9 cellular contexts compared by ENCODE assay signal in the genomic region with DNA sequence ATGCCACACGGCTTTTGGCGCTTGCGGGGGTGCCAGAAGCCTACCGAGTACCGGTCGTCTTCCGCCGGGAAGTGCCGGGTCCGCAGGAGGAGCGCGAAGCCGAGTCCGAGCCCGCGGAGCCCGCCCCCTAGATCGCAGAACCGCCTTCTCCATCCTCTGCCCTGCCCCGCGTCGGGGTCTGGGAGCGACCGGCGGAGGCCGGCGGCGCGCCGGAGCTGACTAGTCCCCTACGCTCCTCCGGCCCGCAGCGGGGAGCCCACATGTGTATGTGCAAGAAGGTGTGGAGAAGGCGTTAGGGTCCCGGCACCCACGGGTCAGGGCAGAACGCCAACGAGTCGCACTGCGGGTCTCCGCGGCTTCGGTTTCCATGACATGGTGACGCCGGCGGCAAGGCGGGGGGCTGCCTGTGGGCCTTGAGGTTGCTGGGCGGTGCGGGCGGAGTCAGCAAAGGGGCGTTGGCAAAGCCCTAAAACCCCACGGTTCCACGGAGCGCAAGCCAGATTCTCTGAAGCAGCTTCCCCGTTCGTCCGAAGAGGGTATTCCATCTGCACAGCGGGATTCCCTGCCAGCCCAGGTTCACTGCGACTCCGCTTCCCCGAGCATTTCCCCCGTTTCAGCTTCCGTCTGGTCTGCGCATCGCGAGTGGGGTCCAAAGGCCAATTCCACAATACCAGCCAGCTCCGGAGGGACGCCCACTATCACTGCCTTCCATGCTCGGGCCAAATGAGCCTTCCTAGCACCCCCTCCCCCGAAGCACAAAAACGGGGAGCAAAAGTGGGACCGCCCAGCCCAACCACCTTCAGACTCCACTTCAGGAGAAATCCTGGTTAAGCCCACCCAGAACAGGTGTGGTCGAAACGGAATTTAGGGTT. TPM values are rescaled to one million over a fixed set of nuclear protein-coding genes. Genes with fewer than 3 reads are reported as not detected.
DNase-seq lines count a peak whose midpoint lies in the region; ATAC-seq and TF ChIP-seq lines count a peak whose summit lies in the region.
"Had no signal": no experiment of that assay in that cellular context is flagged by ENCODE, and none has a peak within 500 bp of the region (broad histone marks: within the 10 kb centered on the region; RNA-seq: fewer than 3 reads in every experiment).

No MANE protein-coding gene starts in this region.

- in situ Hi-C loops in GM13976 (cut with MboI; ENCODE audit: low sequenced_read_pairs, unreplicated experiment), result no loop called here

- H3K4me3 Mint-ChIP-seq in activated T-cell treated with anti-CD3 and anti-CD28 coated beads, Interleukin-2, amount 50 U/mL, for 72 hours, result peak overlapping the region; percentile 78 to 93

- no peaks in the 10 kb centered on the region for H3K36me3 ChIP-seq in A673 (ENCODE audit: insufficient read depth, low read length, poor library complexity, severe bottlenecking)

- ATAC-seq in activated T-cell treated with anti-CD3 and anti-CD28 coated beads, Interleukin-2, amount 50 U/mL, for 72 hours (replicated peaks in 1 of 2), result no peak
- ATAC-seq in left colon, result peak; percentile 21

- POLR2A ChIA-PET in A673 (lab: Charles Lee; ENCODE audit: low non-redundant PET), result no interaction called here

- H3K27ac ChIP-seq in A673 (ENCODE audit: low read depth, low read length, poor library complexity, severe bottlenecking), result no peak overlapping the region

- DNase-seq in A673 (ENCODE audit: low spot score) (no peak), GM13976 (ENCODE audit: low spot score) (peak; percentile 57), left colon (no peak), SHP77 (lab: John Stamatoyannopoulos, UW) (no peak), GM19238 (ENCODE audit: insufficient read length, low spot score) (no peak), NAMALWA (ENCODE audit: low spot score) (no peak), pons (ENCODE audit: low spot score) (no peak)
- DNase-seq in activated T-cell treated with anti-CD3 and anti-CD28 coated beads, Interleukin-2, amount 50 U/mL, for 72 hours, result no peak

- no peaks in the 10 kb centered on the region for H3K9me3 ChIP-seq in A673 (ENCODE audit: low read depth, low read length, poor library complexity, severe bottlenecking)

- peaks cover 67% of the 10 kb centered on the region for H3K4me1 Mint-ChIP-seq in activated T-cell treated with anti-CD3 and anti-CD28 coated beads, Interleukin-2, amount 50 U/mL, for 72 hours (ENCODE audit: low read depth)

- H3K27me3 ChIP-seq in A673 (replicated peaks; ENCODE audit: insufficient read depth, low read depth, low read length, poor library complexity), result peaks cover 97% of the 10 kb centered on the region

- peaks cover 16% of the 10 kb centered on the region for H3K4me1 ChIP-seq in A673 (ENCODE audit: insufficient read depth, low read length, poor library complexity, severe bottlenecking)

- peaks cover 90% of the 10 kb centered on the region for H3K27me3 Mint-ChIP-seq in activated T-cell treated with anti-CD3 and anti-CD28 coated beads, Interleukin-2, amount 50 U/mL, for 72 hours (ENCODE audit: low read depth)

- H3K4me3 ChIP-seq in A673 (ENCODE audit: low read depth, low read length, poor library complexity, severe bottlenecking), result peak overlapping the region; percentile 23

- H3K27ac Mint-ChIP-seq in activated T-cell treated with anti-CD3 and anti-CD28 coated beads, Interleukin-2, amount 50 U/mL, for 72 hours, result peak overlapping the region; percentile 17

- H3K9me3 Mint-ChIP-seq in activated T-cell treated with anti-CD3 and anti-CD28 coated beads, Interleukin-2, amount 50 U/mL, for 72 hours, result no peaks in the 10 kb centered on the region

- BruUV-seq in A673 (replicated peaks; lab: Mats Ljungman, UMichigan), result no TSS peak

- H3K36me3 Mint-ChIP-seq in activated T-cell treated with anti-CD3 and anti-CD28 coated beads, Interleukin-2, amount 50 U/mL, for 72 hours (ENCODE audit: insufficient read depth in 2 of 2), result peaks cover 0 to 2% of the 10 kb centered on the region in 2 donors

- TF ChIP-seq CTCF in A673 (conservative IDR thresholded peaks at IDR 0.05; ENCODE audit: low read depth, low read length) (no peak), GM13976 (IDR thresholded peaks at IDR 0.05; ENCODE audit: borderline replicate concordance, control extremely low read depth, extremely low read depth, insufficient read depth, missing control alignments) (no peak)

- CTCF ChIA-PET in A673 (lab: Charles Lee), result no interaction called here

- intact Hi-C loops in A673 (cut with micrococcal nuclease; ENCODE audit: unreplicated experiment), result no loop called here
- intact Hi-C loops in left colon (cut with DNase I, micrococcal nuclease), result no loop called here

RNA-seq across cellular contexts. Expression of a gene that starts 2.3 kb away (rescaled TPM):
- total RNA-seq in A673 (2021) (not detected in 2 replicates), left colon (not detected)
- total RNA-seq in activated T-cell treated with anti-CD3 and anti-CD28 coated beads, Interleukin-2, amount 50 U/mL, for 72 hours, result under 1 TPM; 0.32 to 0.34 TPM
- total RNA-seq: LHCN-M2 had no signal

RNA-seq across cellular contexts. Expression of a gene that starts 13.8 kb away (rescaled TPM):
- total RNA-seq in A673 (2021), result 51.3 and 54.7 TPM in 2 replicates
- total RNA-seq in activated T-cell treated with anti-CD3 and anti-CD28 coated beads, Interleukin-2, amount 50 U/mL, for 72 hours, result 10 to 100 TPM; 85.1 to 91.9 TPM
- 10 to 100 TPM; 33.6 to 36.5 TPM for total RNA-seq in left colon
